In the genomic region with DNA sequence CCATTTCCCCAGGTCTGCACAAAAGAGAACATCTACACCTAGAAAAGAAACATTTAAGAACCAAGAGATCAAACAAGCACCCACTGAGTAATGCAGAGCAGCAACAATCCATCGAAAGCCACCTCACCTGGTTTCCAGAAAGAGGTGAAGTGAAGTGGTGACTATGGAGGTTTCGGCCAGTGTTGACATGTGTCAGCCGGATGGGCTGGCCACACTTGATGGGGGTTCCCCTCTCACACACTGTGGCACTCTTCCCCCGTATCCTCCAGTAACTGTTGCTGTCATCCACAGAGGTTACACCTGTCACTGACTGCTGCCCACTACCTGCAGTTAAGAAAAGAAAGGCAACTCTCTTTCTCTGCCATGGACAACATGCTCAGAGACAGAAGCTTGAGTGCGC, we compare ENCODE assay signal across 1 cellular context.
TF ChIP-seq lines count a peak whose summit lies in the region.

No MANE protein-coding gene starts in this region.

TF ChIP-seq in GM12878, 131 proteins besides CTCF, POLR2A, EP300 and RAD21:
- TF ChIP-seq POU2F2 (IDR thresholded peaks at IDR 0.05; ENCODE audit: borderline replicate concordance, low read depth, low read length) (0 out of 3 replicates have a peak, but pooled peaks have one; percentile 8), CHD4 (IDR thresholded peaks at IDR 0.05) (no peak)
